8 cellular contexts compared by ENCODE assay signal in genomic region chr10:103244663-103245271, GRCh38. TPM values are rescaled to one million over a fixed set of nuclear protein-coding genes. Genes with fewer than 3 reads are reported as not detected.
DNase-seq lines count a peak whose midpoint lies in the region; ATAC-seq and TF ChIP-seq lines count a peak whose summit lies in the region.

No MANE protein-coding gene starts in this region.

- intact Hi-C loops in sciatic nerve (cut with DNase I), result loop anchor here (5.0 kb wide), 1 partner anchor 327 kb away; the partner anchor contains the start of gene CNNM2

- H3K27ac ChIP-seq in right atrium auricular region, result no peak overlapping the region

- peak; percentile 34 for DNase-seq in GM04503 (ENCODE audit: low read depth)
- DNase-seq in LNCaP clone FGC (ENCODE audit: low read depth), result peak; percentile 56
- peak in 4 of 5 experiments; percentile 28 to 54 (median 35) for DNase-seq in T-helper 2 cell
- DNase-seq in amygdala (lab: John Stamatoyannopoulos, UW), result peak in 52 of 56 donors; percentile 2 to 87 (median 37)
- peak; percentile 84 for DNase-seq in right atrium auricular region (ENCODE audit: low spot score)
- peak; percentile 84 for DNase-seq in sciatic nerve (ENCODE audit: low spot score)

- H3K27me3 ChIP-seq in right atrium auricular region, result no peaks in the 10 kb centered on the region

- H3K4me1 ChIP-seq in right atrium auricular region, result peaks cover 0 to 9% of the 10 kb centered on the region in 2 donors

- ATAC-seq in sciatic nerve, result peak; percentile 95
- no peak for ATAC-seq in HG03095 (IDR thresholded peaks at IDR 0.05; ENCODE audit: unreplicated experiment)
- ATAC-seq in HG02571 (IDR thresholded peaks at IDR 0.05; ENCODE audit: unreplicated experiment), result no peak

- H3K36me3 ChIP-seq in right atrium auricular region, result no peaks in the 10 kb centered on the region

- H3K9me3 ChIP-seq in right atrium auricular region, result no peaks in the 10 kb centered on the region

- TF ChIP-seq CTCF in LNCaP clone FGC (IDR thresholded peaks at IDR 0.05; ENCODE audit: control insufficient read depth, extremely low read depth, insufficient read depth) (peak; percentile 93), right atrium auricular region (IDR thresholded peaks at IDR 0.05) (peak; percentile 67 to 89)

- H3K4me3 ChIP-seq in LNCaP clone FGC (ENCODE audit: low read depth, low read length) (no peak overlapping the region), right atrium auricular region (no peak overlapping the region)

RNA-seq across cellular contexts. Expression of gene RPEL1, which starts 0.9 kb away (rescaled TPM):
- not detected for total RNA-seq in right atrium auricular region
- not detected for total RNA-seq in sciatic nerve

RNA-seq across cellular contexts. Expression of gene INA, which starts 32.2 kb away (rescaled TPM):
- total RNA-seq in right atrium auricular region (not detected), sciatic nerve (not detected)

RNA-seq across cellular contexts. Expression of gene NT5C2, which starts 51.7 kb away (rescaled TPM):
- total RNA-seq in right atrium auricular region (10 to 100 TPM; 28.5 to 32.7 TPM), sciatic nerve (89.9 TPM)

Comparison
In these comparisons a context has a peak if more than half of its experiments do, and no peak if none do; other contexts are left out.
1. DNase-seq: peak in every context shown above with its lines; median percentile 84 in right atrium auricular region; 84 in sciatic nerve; 56 in LNCaP clone FGC; 37 in amygdala; 35 in T-helper 2 cell; 34 in GM04503.